In the genomic region with DNA sequence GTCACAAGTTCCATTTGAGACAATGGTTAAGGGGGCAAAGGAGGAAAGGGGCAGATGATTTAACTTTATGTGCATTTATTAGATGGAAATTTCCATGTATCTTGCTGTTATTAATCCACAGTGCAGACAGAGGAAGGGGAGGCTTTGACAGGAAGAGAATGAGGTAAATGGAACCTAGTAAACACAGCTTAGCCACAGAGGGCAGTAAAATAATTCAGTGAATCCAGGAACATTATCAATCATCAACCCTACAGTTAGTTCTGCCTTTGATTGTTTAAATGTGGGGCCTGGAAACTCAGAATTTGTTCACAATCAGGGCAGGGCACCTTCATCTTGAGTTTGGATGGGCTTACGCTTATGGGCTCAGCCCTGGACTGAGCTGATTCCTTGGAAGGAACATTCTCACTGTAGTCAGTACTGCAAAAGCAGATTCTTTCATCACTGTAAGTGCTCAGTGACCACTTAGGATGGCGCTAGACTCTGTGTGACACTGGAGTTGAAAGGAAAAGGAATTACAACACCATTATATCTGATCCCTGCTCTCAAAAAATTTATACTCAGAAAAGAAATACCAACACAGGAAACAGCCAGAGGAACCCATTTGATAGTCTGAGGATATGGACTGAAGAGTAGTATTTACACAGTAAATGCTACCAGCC, we compare ENCODE assay signal across 17 cellular contexts.
"Had no signal": no experiment of that assay in that cellular context is flagged by ENCODE, and none has a peak within 500 bp of the region (broad histone marks: within the 10 kb centered on the region; RNA-seq: fewer than 3 reads in every experiment).

No MANE protein-coding gene starts in this region.

- ATAC-seq: esophagus mucosa, gastroesophageal sphincter, heart left ventricle, left lung, sciatic nerve had no signal

- H3K36me3 ChIP-seq: breast epithelium, gastroesophageal sphincter, heart left ventricle, left lung, ovary, SJSA1 had no signal

- H3K27me3 Mint-ChIP-seq: activated B cell treated with CpG ODN at 0.5 μM for 24 hours had no signal

- H3K9me3 Mint-ChIP-seq: activated B cell treated with CpG ODN at 0.5 μM for 24 hours had no signal

- H3K4me1 ChIP-seq: breast epithelium, gastroesophageal sphincter, SJSA1 had no signal

- H3K4me3 Mint-ChIP-seq: activated B cell treated with CpG ODN at 0.5 μM for 24 hours had no signal

- H3K27ac Mint-ChIP-seq: activated B cell treated with CpG ODN at 0.5 μM for 24 hours had no signal

- DNase-seq: activated B cell treated with CpG ODN at 0.5 μM for 24 hours; activated CD4-positive, alpha-beta T cell treated with anti-CD3 and anti-CD28 coated beads for 4 hours; activated naive CD4-positive, alpha-beta T cell treated with Interleukin-2 at 50 U/mL for 16 hours; effector CD4-positive, alpha-beta T cell; heart left ventricle; kidney; left lung; ovary; stimulated activated CD4-positive, alpha-beta T cell treated with anti-CD3 and anti-CD28 coated beads, Interleukin-4, amount 100 ng/mL, for 24 hours; stimulated activated naive CD4-positive, alpha-beta T cell; T-helper 9 cell had no signal

- H3K9me3 ChIP-seq: breast epithelium, gastroesophageal sphincter, left lung, ovary, SJSA1 had no signal

- H3K4me3 ChIP-seq: breast epithelium, gastroesophageal sphincter, heart left ventricle, left lung, ovary, SJSA1, smooth muscle cell had no signal
